In the genomic region with DNA sequence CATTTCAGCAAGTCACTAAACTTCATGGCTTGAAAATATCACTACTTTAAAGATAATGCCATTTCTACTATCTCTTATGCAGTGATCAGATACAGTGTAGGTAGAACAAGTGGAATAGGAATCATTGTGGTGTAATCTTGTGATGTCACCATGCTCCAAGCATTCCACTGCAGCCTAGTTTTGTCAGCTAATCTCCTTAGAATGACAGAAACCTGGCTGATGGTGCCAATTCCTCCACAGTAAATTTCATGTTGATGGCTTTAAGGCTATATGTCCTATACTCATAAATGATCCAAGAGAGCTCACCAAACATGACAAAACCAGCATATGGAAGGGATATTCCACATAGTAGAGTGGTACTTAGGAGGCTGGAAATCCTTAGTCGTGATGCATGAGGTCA, we compare ENCODE assay signal across 18 cellular contexts.
A peak's percentile ranks its signal among the peaks of the same experiment; 100 is the strongest.
DNase-seq lines count a peak whose midpoint lies in the region; ATAC-seq, FAIRE-seq and TF ChIP-seq lines count a peak whose summit lies in the region.
"Had no signal": no experiment of that assay in that cellular context is flagged by ENCODE, and none has a peak within 500 bp of the region (broad histone marks: within the 10 kb centered on the region; RNA-seq: fewer than 3 reads in every experiment).

No MANE protein-coding gene starts in this region.

- H3K9me3 ChIP-seq in HepG2 (ENCODE audit: low read length) (no peaks in the 10 kb centered on the region), right lobe of liver (no peaks in the 10 kb centered on the region), iPS-20b (ENCODE audit: insufficient read depth, low read depth, low read length) (no peaks in the 10 kb centered on the region)
- H3K9me3 ChIP-seq in naive thymus-derived CD4-positive, alpha-beta T cell (ENCODE audit: control insufficient read depth in 2 of 3, low read length in 3 of 3) = no peaks in the 10 kb centered on the region
- H3K9me3 ChIP-seq: Peyer's patch, SJCRH30 had no signal

- peaks cover 0 to 3% (median 0%) of the 10 kb centered on the region in 5 donors for H3K27me3 Mint-ChIP-seq in naive thymus-derived CD4-positive, alpha-beta T cell

- TF ChIP-seq EP300 in HepG2 (IDR thresholded peaks at IDR 0.05; ENCODE audit: low read depth in 2 of 2, low read length in 2 of 2) = no peak
- TF ChIP-seq EP300 in HepG2 (CRISPR knock-in tag; IDR thresholded peaks at IDR 0.05; ENCODE audit: borderline replicate concordance) = no peak

- H3K36me3 ChIP-seq in HepG2 (replicated peaks in 1 of 2; ENCODE audit: control insufficient read depth in 1 of 2, insufficient read depth in 2 of 2, low read length in 2 of 2) (no peaks in the 10 kb centered on the region), right lobe of liver (no peaks in the 10 kb centered on the region), iPS-20b (ENCODE audit: insufficient read depth, low read depth, low read length) (no peaks in the 10 kb centered on the region)
- no peaks in the 10 kb centered on the region for H3K36me3 ChIP-seq in naive thymus-derived CD4-positive, alpha-beta T cell (ENCODE audit: control insufficient read depth in 2 of 3, insufficient read depth in 3 of 3, low read length in 3 of 3)
- H3K36me3 ChIP-seq: Peyer's patch, SJCRH30 had no signal

- no peaks in the 10 kb centered on the region for H3K79me2 ChIP-seq in HepG2 (ENCODE audit: insufficient read depth, low read length)

- DNase-seq in HepG2 (ENCODE audit: low spot score) (no peak), right lobe of liver (no peak), cerebellar cortex (ENCODE audit: low spot score) (peak; percentile 49), occipital lobe (lab: John Stamatoyannopoulos, UW) (no peak), NCI-H1048 (lab: John Stamatoyannopoulos, UW) (no peak)
- no peak for DNase-seq in naive thymus-derived CD4-positive, alpha-beta T cell
- DNase-seq: EL, KG1, NCI-H2227 treated with DMSO at 0.1 percent for 48 hours, NCI-H510A treated with DMSO at 0.1 percent for 48 hours, NCI-H774, Peyer's patch had no signal

- peaks cover 0 to 2% (median 0%) of the 10 kb centered on the region in 11 donors for H3K9me3 Mint-ChIP-seq in naive thymus-derived CD4-positive, alpha-beta T cell

- CTCF ChIA-PET in HepG2 (lab: Yijun Ruan, JAX; ENCODE audit: low intra/inter-chr PET ratio, low total read pairs) = interaction anchor here (0.8 to 2.8 kb wide), 2 partner anchors 408 kb away, joined by 3 to 31 read pairs; no protein-coding TSS in a partner anchor
- CTCF ChIA-PET in naive thymus-derived CD4-positive, alpha-beta T cell (lab: Charles Lee) = no interaction called here

- peaks cover 7% of the 10 kb centered on the region for H3K4me1 ChIP-seq in HepG2 (ENCODE audit: insufficient read depth, low read length)
- peaks cover 0 to 7% (median 0%) of the 10 kb centered on the region in 4 donors for H3K4me1 ChIP-seq in right lobe of liver
- peaks cover 14% of the 10 kb centered on the region for H3K4me1 ChIP-seq in iPS-20b (ENCODE audit: insufficient read depth, low read length)
- H3K4me1 ChIP-seq in naive thymus-derived CD4-positive, alpha-beta T cell (ENCODE audit: control insufficient read depth in 2 of 2, insufficient read depth in 2 of 2, low read length in 2 of 2) = no peaks in the 10 kb centered on the region
- H3K4me1 ChIP-seq: Peyer's patch, SJCRH30 had no signal

- no peaks in the 10 kb centered on the region for H3K36me3 Mint-ChIP-seq in naive thymus-derived CD4-positive, alpha-beta T cell
- H3K36me3 Mint-ChIP-seq: CD14-positive monocyte had no signal

- H3K4me2 ChIP-seq in HepG2 (ENCODE audit: low read depth, low read length) = no peak overlapping the region

- H3K27me3 ChIP-seq in HepG2 (ENCODE audit: control insufficient read depth in 1 of 2, insufficient read depth in 2 of 2, low read length in 2 of 2) = no peaks in the 10 kb centered on the region
- H3K27me3 ChIP-seq in right lobe of liver = no peaks in the 10 kb centered on the region
- H3K27me3 ChIP-seq in iPS-20b (ENCODE audit: insufficient read depth, low read length) = no peaks in the 10 kb centered on the region
- H3K27me3 ChIP-seq in naive thymus-derived CD4-positive, alpha-beta T cell (ENCODE audit: control insufficient read depth in 2 of 2, insufficient read depth in 2 of 2, low read length in 2 of 2) = no peaks in the 10 kb centered on the region
- H3K27me3 ChIP-seq: Peyer's patch, SJCRH30 had no signal

- H3K4me3 ChIP-seq in HepG2 (replicated peaks in 1 of 3; ENCODE audit: insufficient read depth in 1 of 3, low read depth in 2 of 3, low read length in 3 of 3) = no peak overlapping the region
- no peak overlapping the region for H3K4me3 ChIP-seq in right lobe of liver
- H3K4me3 ChIP-seq in iPS-20b (ENCODE audit: low read length) = peak overlapping the region; percentile 0; the same call in 1 of the 2 replicates
- H3K4me3 ChIP-seq in naive thymus-derived CD4-positive, alpha-beta T cell (ENCODE audit: low read length) = no peak overlapping the region
- H3K4me3 ChIP-seq: Peyer's patch, SJCRH30 had no signal

- FAIRE-seq in HepG2 (lab: Jason Lieb, UNC) = no peak
- FAIRE-seq: A204.1, H54 had no signal

- in situ Hi-C loops in HepG2 (cut with HindIII; ENCODE audit: extremely low pct_ligation_motif_present, low pct_unique_long_range_greater_than_20kb) = loop anchor here (5.0 kb wide), 1 partner anchor 410 kb away; no protein-coding TSS in a partner anchor

- ATAC-seq in HepG2 (no peak), right lobe of liver (no peak)
- ATAC-seq in naive thymus-derived CD4-positive, alpha-beta T cell = no peak

- intact Hi-C loops in HepG2 (cut with micrococcal nuclease; ENCODE audit: unreplicated experiment) (loop anchor here (2.0 kb wide), 1 partner anchor 55 kb away; no protein-coding TSS in a partner anchor), right lobe of liver (cut with DNase I) (no loop called here)
- intact Hi-C loops in naive thymus-derived CD4-positive, alpha-beta T cell (cut with micrococcal nuclease) = loop anchor here in 1 of 2 donors (1.0 to 2.0 kb wide), 2 partner anchors 409 to 738 kb away; no protein-coding TSS in a partner anchor

- WGBS in HepG2 (ENCODE audit: low lambda C conversion rate) = 55% methylated on average over 1 of the region's 1 CpG
- WGBS in right lobe of liver (ENCODE audit: insufficient coverage, low coverage, low lambda C conversion rate, missing lambda C conversion rate) = 48% methylated on average over 1 of the region's 1 CpG

- peaks cover 0 to 7% (median 0%) of the 10 kb centered on the region in 7 donors for H3K4me1 Mint-ChIP-seq in naive thymus-derived CD4-positive, alpha-beta T cell

- no peaks in the 10 kb centered on the region for H4K20me1 ChIP-seq in HepG2 (ENCODE audit: insufficient read depth, low read length)

- H3K9ac ChIP-seq in HepG2 (ENCODE audit: insufficient read depth, low read depth, low read length) = no peak overlapping the region
- no peak overlapping the region for H3K9ac ChIP-seq in iPS-20b (ENCODE audit: low read depth, low read length)

- POLR2A ChIA-PET in HepG2 (lab: Yijun Ruan, JAX) = no interaction called here
- POLR2A ChIA-PET in naive thymus-derived CD4-positive, alpha-beta T cell (lab: Charles Lee) = no interaction called here

- H3K4me3 Mint-ChIP-seq in naive thymus-derived CD4-positive, alpha-beta T cell = no peak overlapping the region
- H3K4me3 Mint-ChIP-seq: B cell, CD14-positive monocyte had no signal

- BruUV-seq in HepG2 (replicated peaks; lab: Mats Ljungman, UMichigan) = no TSS peak

- no peak for TF ChIP-seq RAD21 in HepG2 (CRISPR knock-in tag; IDR thresholded peaks at IDR 0.05)

- H3K27ac ChIP-seq in HepG2 (ENCODE audit: extremely low read length, insufficient read depth, low read length) = no peak overlapping the region
- no peak overlapping the region for H3K27ac ChIP-seq in right lobe of liver
- no peak overlapping the region for H3K27ac ChIP-seq in iPS-20b (ENCODE audit: low read length)
- H3K27ac ChIP-seq in naive thymus-derived CD4-positive, alpha-beta T cell (ENCODE audit: low read depth, low read length) = no peak overlapping the region
- H3K27ac ChIP-seq: Peyer's patch, SJCRH30 had no signal

- H3K27ac Mint-ChIP-seq in naive thymus-derived CD4-positive, alpha-beta T cell = no peak overlapping the region
- H3K27ac Mint-ChIP-seq: B cell, CD14-positive monocyte had no signal

- TF ChIP-seq CTCF in HepG2 (CRISPR knock-in tag; IDR thresholded peaks at IDR 0.05) (no peak), right lobe of liver (IDR thresholded peaks at IDR 0.05) (no peak)

- peak overlapping the region; percentile 25 for H2AFZ ChIP-seq in HepG2 (ENCODE audit: low read length)

- no peak for TF ChIP-seq POLR2A in HepG2 (IDR thresholded peaks at IDR 0.05; ENCODE audit: insufficient read depth in 1 of 2, low read depth in 2 of 2, low read length in 2 of 2)
- no peak for TF ChIP-seq POLR2A in right lobe of liver (IDR thresholded peaks at IDR 0.05)

TF ChIP-seq in HepG2, 621 proteins besides CTCF, POLR2A, EP300 and RAD21 (continues in another document):
- TF ChIP-seq, protein P1, sequence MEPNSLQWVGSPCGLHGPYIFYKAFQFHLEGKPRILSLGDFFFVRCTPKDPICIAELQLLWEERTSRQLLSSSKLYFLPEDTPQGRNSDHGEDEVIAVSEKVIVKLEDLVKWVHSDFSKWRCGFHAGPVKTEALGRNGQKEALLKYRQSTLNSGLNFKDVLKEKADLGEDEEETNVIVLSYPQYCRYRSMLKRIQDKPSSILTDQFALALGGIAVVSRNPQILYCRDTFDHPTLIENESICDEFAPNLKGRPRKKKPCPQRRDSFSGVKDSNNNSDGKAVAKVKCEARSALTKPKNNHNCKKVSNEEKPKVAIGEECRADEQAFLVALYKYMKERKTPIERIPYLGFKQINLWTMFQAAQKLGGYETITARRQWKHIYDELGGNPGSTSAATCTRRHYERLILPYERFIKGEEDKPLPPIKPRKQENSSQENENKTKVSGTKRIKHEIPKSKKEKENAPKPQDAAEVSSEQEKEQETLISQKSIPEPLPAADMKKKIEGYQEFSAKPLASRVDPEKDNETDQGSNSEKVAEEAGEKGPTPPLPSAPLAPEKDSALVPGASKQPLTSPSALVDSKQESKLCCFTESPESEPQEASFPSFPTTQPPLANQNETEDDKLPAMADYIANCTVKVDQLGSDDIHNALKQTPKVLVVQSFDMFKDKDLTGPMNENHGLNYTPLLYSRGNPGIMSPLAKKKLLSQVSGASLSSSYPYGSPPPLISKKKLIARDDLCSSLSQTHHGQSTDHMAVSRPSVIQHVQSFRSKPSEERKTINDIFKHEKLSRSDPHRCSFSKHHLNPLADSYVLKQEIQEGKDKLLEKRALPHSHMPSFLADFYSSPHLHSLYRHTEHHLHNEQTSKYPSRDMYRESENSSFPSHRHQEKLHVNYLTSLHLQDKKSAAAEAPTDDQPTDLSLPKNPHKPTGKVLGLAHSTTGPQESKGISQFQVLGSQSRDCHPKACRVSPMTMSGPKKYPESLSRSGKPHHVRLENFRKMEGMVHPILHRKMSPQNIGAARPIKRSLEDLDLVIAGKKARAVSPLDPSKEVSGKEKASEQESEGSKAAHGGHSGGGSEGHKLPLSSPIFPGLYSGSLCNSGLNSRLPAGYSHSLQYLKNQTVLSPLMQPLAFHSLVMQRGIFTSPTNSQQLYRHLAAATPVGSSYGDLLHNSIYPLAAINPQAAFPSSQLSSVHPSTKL (CRISPR knock-in tag; IDR thresholded peaks at IDR 0.05) = no peak
